8 cellular contexts compared by ENCODE assay signal in the genomic region with DNA sequence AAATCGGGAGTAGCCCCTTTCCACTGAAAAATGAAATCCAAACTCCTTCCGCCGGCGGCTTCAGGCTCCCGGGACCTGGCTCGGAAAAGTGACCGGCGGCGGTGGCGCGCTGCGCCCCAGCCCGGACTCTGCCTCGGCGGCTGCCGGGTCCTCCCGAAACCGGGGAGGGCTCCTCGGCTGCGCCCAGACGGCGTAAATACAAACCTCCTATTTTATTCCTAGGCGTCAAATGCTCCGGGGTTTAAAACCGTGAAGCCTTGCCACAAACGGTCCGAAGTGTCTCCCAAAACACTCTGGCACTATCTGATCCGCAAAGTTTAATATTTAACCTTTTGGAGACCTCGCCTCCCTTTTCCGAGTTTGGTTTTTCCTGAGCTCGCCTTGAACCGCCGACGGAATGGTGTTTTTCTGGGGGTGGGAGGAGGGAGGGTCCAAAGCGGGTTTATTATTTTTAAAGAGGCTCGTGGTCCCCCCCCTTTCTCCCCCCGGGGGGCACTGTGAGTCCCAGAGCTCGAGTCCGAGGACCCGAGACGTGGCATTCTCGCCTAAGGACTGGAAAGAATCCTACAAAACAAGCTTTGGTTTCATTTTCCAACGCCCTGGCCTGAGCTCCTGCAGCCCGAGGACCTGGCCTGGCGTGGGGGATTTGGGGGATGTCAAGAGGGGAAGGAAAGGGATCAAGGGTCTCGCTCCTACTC. TPM values are rescaled to one million over a fixed set of nuclear protein-coding genes. Genes with fewer than 3 reads are reported as not detected.
DNase-seq lines count a peak whose midpoint lies in the region; ATAC-seq and TF ChIP-seq lines count a peak whose summit lies in the region.

No MANE protein-coding gene starts in this region.

- no peaks in the 10 kb centered on the region for H3K4me1 ChIP-seq in OCI-LY3 (ENCODE audit: low read length)

- no peaks in the 10 kb centered on the region for H4K20me1 ChIP-seq in OCI-LY3 (ENCODE audit: insufficient read depth, low read length)

- H3K4me1 Mint-ChIP-seq in activated CD8-positive, alpha-beta memory T cell treated with anti-CD3 and anti-CD28 coated beads, Interleukin-2, amount 10 ng/mL, durations not matched to agents 7 days and 5 days = peaks cover 28% of the 10 kb centered on the region
- H3K4me1 Mint-ChIP-seq in stimulated activated effector memory CD8-positive, alpha-beta T cell treated with anti-CD3 and anti-CD28 coated beads, Interleukin-12 subunit alpha, Interleukin-12 subunit beta, amount 100 ng/mL, for 72 hours = peaks cover 46% of the 10 kb centered on the region

- no peaks in the 10 kb centered on the region for H3K9me3 Mint-ChIP-seq in activated CD8-positive, alpha-beta memory T cell treated with anti-CD3 and anti-CD28 coated beads, Interleukin-2, amount 10 ng/mL, durations not matched to agents 7 days and 5 days (ENCODE audit: low read depth)
- H3K9me3 Mint-ChIP-seq in stimulated activated effector memory CD8-positive, alpha-beta T cell treated with anti-CD3 and anti-CD28 coated beads, Interleukin-12 subunit alpha, Interleukin-12 subunit beta, amount 100 ng/mL, for 72 hours = no peaks in the 10 kb centered on the region

- H3K4me2 ChIP-seq in OCI-LY3 (ENCODE audit: low read length) = peak overlapping the region; percentile 96

- ATAC-seq in activated CD8-positive, alpha-beta memory T cell treated with anti-CD3 and anti-CD28 coated beads, Interleukin-2, amount 10 ng/mL, durations not matched to agents 7 days and 5 days = no peak
- no peak for ATAC-seq in stimulated activated effector memory CD8-positive, alpha-beta T cell treated with anti-CD3 and anti-CD28 coated beads, Interleukin-12 subunit alpha, Interleukin-12 subunit beta, amount 100 ng/mL, for 72 hours
- ATAC-seq in HG03354 (IDR thresholded peaks at IDR 0.05; ENCODE audit: poor library complexity, severe bottlenecking, unreplicated experiment) = no peak

- peak overlapping the region; percentile 73; the same call in 1 of the 2 replicates for H2AFZ ChIP-seq in OCI-LY3 (ENCODE audit: low read depth, low read length)

- peaks cover 13% of the 10 kb centered on the region; the same call in 1 of the 2 replicates for H3K79me2 ChIP-seq in OCI-LY3 (ENCODE audit: low read length)

- no peak for TF ChIP-seq CTCF in OCI-LY3 (IDR thresholded peaks at IDR 0.05; ENCODE audit: low read depth, low read length)

- H3K9ac ChIP-seq in OCI-LY3 (ENCODE audit: low read length) = peak overlapping the region; percentile 95

- no peak overlapping the region for H3K27ac ChIP-seq in OCI-LY3 (ENCODE audit: low read length)

- no peaks in the 10 kb centered on the region for H3K9me3 ChIP-seq in OCI-LY3 (ENCODE audit: insufficient read depth, low read length)

- H3K27me3 Mint-ChIP-seq in activated CD8-positive, alpha-beta memory T cell treated with anti-CD3 and anti-CD28 coated beads, Interleukin-2, amount 10 ng/mL, durations not matched to agents 7 days and 5 days = peaks cover 79% of the 10 kb centered on the region

- peak overlapping the region; percentile 52 for H3K4me3 Mint-ChIP-seq in activated CD8-positive, alpha-beta memory T cell treated with anti-CD3 and anti-CD28 coated beads, Interleukin-2, amount 10 ng/mL, durations not matched to agents 7 days and 5 days
- peak overlapping the region; percentile 73 for H3K4me3 Mint-ChIP-seq in stimulated activated effector memory CD8-positive, alpha-beta T cell treated with anti-CD3 and anti-CD28 coated beads, Interleukin-12 subunit alpha, Interleukin-12 subunit beta, amount 100 ng/mL, for 72 hours

- no peak for DNase-seq in activated CD8-positive, alpha-beta memory T cell treated with anti-CD3 and anti-CD28 coated beads, Interleukin-2, amount 10 ng/mL, durations not matched to agents 7 days and 5 days
- no peak for DNase-seq in activated CD8-positive, alpha-beta memory T cell treated with anti-CD3 and anti-CD28 coated beads for 24 hours
- DNase-seq in cerebellar cortex (ENCODE audit: low spot score) (peak; percentile 71), kidney tubule cell (ENCODE audit: low spot score) (peak; percentile 73)
- peak in 1 of 2 donors; percentile 56 for DNase-seq in stimulated activated effector memory CD8-positive, alpha-beta T cell treated with anti-CD3 and anti-CD28 coated beads, Interleukin-12 subunit alpha, Interleukin-12 subunit beta, amount 100 ng/mL, for 72 hours (ENCODE audit: low spot score in 2 of 2)
- DNase-seq in stimulated activated naive CD4-positive, alpha-beta T cell treated with Interleukin-2 at 50 U/mL for 16 hours (lab: John Stamatoyannopoulos, UW) = no peak

- H3K27ac Mint-ChIP-seq in activated CD8-positive, alpha-beta memory T cell treated with anti-CD3 and anti-CD28 coated beads, Interleukin-2, amount 10 ng/mL, durations not matched to agents 7 days and 5 days = no peak overlapping the region
- H3K27ac Mint-ChIP-seq in stimulated activated effector memory CD8-positive, alpha-beta T cell treated with anti-CD3 and anti-CD28 coated beads, Interleukin-12 subunit alpha, Interleukin-12 subunit beta, amount 100 ng/mL, for 72 hours = no peak overlapping the region

- CTCF ChIA-PET in activated CD8-positive, alpha-beta memory T cell treated with anti-CD3 and anti-CD28 coated beads, Interleukin-2, amount 10 ng/mL, durations not matched to agents 7 days and 5 days (lab: Charles Lee) = interaction anchor here (0.8 to 5.0 kb wide), 7 partner anchors 12 to 182 kb away, joined by 3 to 30 read pairs (median 3); no protein-coding TSS in a partner anchor

- peak overlapping the region; percentile 95 for H3K4me3 ChIP-seq in OCI-LY3 (ENCODE audit: low read length)

- no peaks in the 10 kb centered on the region for H3K36me3 Mint-ChIP-seq in activated CD8-positive, alpha-beta memory T cell treated with anti-CD3 and anti-CD28 coated beads, Interleukin-2, amount 10 ng/mL, durations not matched to agents 7 days and 5 days
- peaks cover 6% of the 10 kb centered on the region for H3K36me3 Mint-ChIP-seq in stimulated activated effector memory CD8-positive, alpha-beta T cell treated with anti-CD3 and anti-CD28 coated beads, Interleukin-12 subunit alpha, Interleukin-12 subunit beta, amount 100 ng/mL, for 72 hours

- peaks cover 6% of the 10 kb centered on the region for H3K27me3 ChIP-seq in OCI-LY3 (ENCODE audit: low read depth, low read length)

- no peaks in the 10 kb centered on the region for H3K36me3 ChIP-seq in OCI-LY3 (replicated peaks; ENCODE audit: low read depth, low read length)

RNA-seq across cellular contexts. Expression of gene TNRC18, which starts 1.9 kb away (rescaled TPM):
- 10 to 100 TPM; 64.0 to 65.7 TPM for total RNA-seq in activated CD8-positive, alpha-beta memory T cell treated with anti-CD3 and anti-CD28 coated beads, Interleukin-2, amount 10 ng/mL, durations not matched to agents 7 days and 5 days

Comparison
In these comparisons a context has a peak if more than half of its experiments do, and no peak if none do; other contexts are left out.
1. DNase-seq: peak in cerebellar cortex (single experiment) and kidney tubule cell (single experiment); none in activated CD8-positive, alpha-beta memory T cell treated with anti-CD3 and anti-CD28 coated beads, Interleukin-2, amount 10 ng/mL, durations not matched to agents 7 days and 5 days (single experiment), activated CD8-positive, alpha-beta memory T cell treated with anti-CD3 and anti-CD28 coated beads for 24 hours (single experiment) and stimulated activated naive CD4-positive, alpha-beta T cell treated with Interleukin-2 at 50 U/mL for 16 hours (single experiment).